8 cellular contexts compared by ENCODE assay signal in genomic region chr10:30433779-30434272, GRCh38. TPM values are rescaled to one million over a fixed set of nuclear protein-coding genes. Genes with fewer than 3 reads are reported as not detected.
DNase-seq lines count a peak whose midpoint lies in the region; ATAC-seq and TF ChIP-seq lines count a peak whose summit lies in the region.

MAP3K8 (plus strand) TSS chr10:30434184; CDS start chr10:30438939, 4,755 bp downstream.

- TF ChIP-seq POLR2A in testis (IDR thresholded peaks at IDR 0.05): no peak

- peaks cover 48% of the 10 kb centered on the region for H3K4me1 Mint-ChIP-seq in activated naive CD4-positive, alpha-beta T cell treated with anti-CD3 and anti-CD28 coated beads, Interleukin-2, amount 50 U/mL, for 24 hours

- WGBS in testis, 2 donors: 1% methylated on average over 46 of the region's 53 CpGs; no CpG with 5 or more reads in 1 of the 2 donors

- peaks cover 13% of the 10 kb centered on the region for H3K36me3 ChIP-seq in DOHH2 (ENCODE audit: control insufficient read depth, low read length)
- H3K36me3 ChIP-seq in osteoblast (ENCODE audit: insufficient read depth, low read length): peaks cover 2% of the 10 kb centered on the region
- no peaks in the 10 kb centered on the region for H3K36me3 ChIP-seq in testis (ENCODE audit: low read depth, missing control alignments)

- H2AFZ ChIP-seq in osteoblast (ENCODE audit: low read length): peak within 1 kb of the TSS; percentile 88

- H4K20me1 ChIP-seq in DOHH2 (ENCODE audit: control insufficient read depth, insufficient read depth, low read depth, low read length) (no peaks in the 10 kb centered on the region), osteoblast (ENCODE audit: insufficient read depth, low read length) (no peaks in the 10 kb centered on the region)

- H3K9me3 Mint-ChIP-seq in activated naive CD4-positive, alpha-beta T cell treated with anti-CD3 and anti-CD28 coated beads, Interleukin-2, amount 50 U/mL, for 24 hours: no peaks in the 10 kb centered on the region

- no peaks in the 10 kb centered on the region for H3K27me3 Mint-ChIP-seq in activated naive CD4-positive, alpha-beta T cell treated with anti-CD3 and anti-CD28 coated beads, Interleukin-2, amount 50 U/mL, for 24 hours

- intact Hi-C loops in testis (cut with DNase I; ENCODE audit: low total_unique reads): no loop called here

- H3K4me3 Mint-ChIP-seq in activated naive CD4-positive, alpha-beta T cell treated with anti-CD3 and anti-CD28 coated beads, Interleukin-2, amount 50 U/mL, for 24 hours: peak within 1 kb of the TSS; percentile 88

- peak within 1 kb of the TSS; percentile 88 for H3K4me3 ChIP-seq in DOHH2 (ENCODE audit: low read length)
- H3K4me3 ChIP-seq in osteoblast (ENCODE audit: insufficient read depth, low read length): peak within 1 kb of the TSS; percentile 95
- peak within 1 kb of the TSS; percentile 75 to 85 for H3K4me3 ChIP-seq in testis

- DNase-seq in HuH-7.5 (ENCODE audit: low spot score) (peak; percentile 64), glomerular visceral epithelial cell (ENCODE audit: extremely low spot score) (peak; percentile 95), osteoblast (ENCODE audit: insufficient read length, low spot score, missing footprints) (peak; percentile 95), testis (peak; percentile 87)

- H3K27ac ChIP-seq in DOHH2 (ENCODE audit: low read depth, low read length) (peak within 1 kb of the TSS; percentile 69), osteoblast (ENCODE audit: low read depth, low read length) (peak within 1 kb of the TSS; percentile 92), testis (peak within 1 kb of the TSS; percentile 92 to 98)

- H3F3A ChIP-seq in DOHH2 (ENCODE audit: control insufficient read depth, insufficient read depth): peaks cover 30% of the 10 kb centered on the region

- H3K27me3 ChIP-seq in DOHH2 (ENCODE audit: control insufficient read depth, low read length) (no peaks in the 10 kb centered on the region), osteoblast (ENCODE audit: insufficient read depth, low read length) (no peaks in the 10 kb centered on the region), testis (no peaks in the 10 kb centered on the region)

- TF ChIP-seq CTCF in DOHH2 (IDR thresholded peaks at IDR 0.05; ENCODE audit: low read depth, low read length, poor library complexity, severe bottlenecking) (no peak), osteoblast (IDR thresholded peaks at IDR 0.05; ENCODE audit: extremely low read depth, low read depth, low read length) (no peak), testis (IDR thresholded peaks at IDR 0.05) (no peak)

- peaks cover 2% of the 10 kb centered on the region for H3K36me3 Mint-ChIP-seq in activated naive CD4-positive, alpha-beta T cell treated with anti-CD3 and anti-CD28 coated beads, Interleukin-2, amount 50 U/mL, for 24 hours

- peaks cover 75% of the 10 kb centered on the region for H3K4me1 ChIP-seq in DOHH2 (ENCODE audit: control insufficient read depth, low read length)
- H3K4me1 ChIP-seq in osteoblast (ENCODE audit: insufficient read depth, low read length): peaks cover 43% of the 10 kb centered on the region
- peaks cover 4% of the 10 kb centered on the region for H3K4me1 ChIP-seq in testis

- ATAC-seq in GM21526 (IDR thresholded peaks at IDR 0.05; ENCODE audit: low FRiP score, unreplicated experiment) (peak; percentile 54), SK-N-SH treated with all-trans-retinoic acid at 6 μM for 48 hours (peak; percentile 83)

- H3K27ac Mint-ChIP-seq in activated naive CD4-positive, alpha-beta T cell treated with anti-CD3 and anti-CD28 coated beads, Interleukin-2, amount 50 U/mL, for 24 hours: peak within 1 kb of the TSS; percentile 65

- H3K4me2 ChIP-seq in DOHH2 (ENCODE audit: low read length) (peak within 1 kb of the TSS; percentile 89), osteoblast (ENCODE audit: insufficient read depth, low read length) (peak within 1 kb of the TSS; percentile 91)

- H3K79me2 ChIP-seq in DOHH2 (ENCODE audit: control insufficient read depth, low read length) (peaks cover 14% of the 10 kb centered on the region), osteoblast (ENCODE audit: insufficient read depth, low read length) (peaks cover 2% of the 10 kb centered on the region)

- no peaks in the 10 kb centered on the region for H3K9me2 ChIP-seq in DOHH2 (replicated peaks; ENCODE audit: control insufficient read depth, low read length)

- H3K9me3 ChIP-seq in DOHH2 (ENCODE audit: control insufficient read depth, insufficient read depth, low read length) (no peaks in the 10 kb centered on the region), osteoblast (ENCODE audit: low read depth, low read length) (no peaks in the 10 kb centered on the region), testis (no peaks in the 10 kb centered on the region)

TF ChIP-seq in SK-N-SH treated with all-trans-retinoic acid at 6 μM for 48 hours, 23 proteins besides CTCF, POLR2A, EP300 and RAD21:
- no peak for TF ChIP-seq CSRNP3 (CRISPR knock-in tag; IDR thresholded peaks at IDR 0.05)
- peak; percentile 90; the same call in 1 of the 2 replicates for TF ChIP-seq PATZ1 (CRISPR knock-in tag; IDR thresholded peaks at IDR 0.05; ENCODE audit: borderline replicate concordance)

RNA-seq across cellular contexts. Expression of gene MAP3K8, which starts in this region (rescaled TPM):
- total RNA-seq in osteoblast (10.3 and 14.5 TPM in 2 replicates), testis (10 to 100 TPM in 1 of 2 donors, 1 to 10 TPM in 1; 3.1 to 10.4 TPM)
- polyA plus RNA-seq in testis (ENCODE audit: insufficient read depth, low read depth, low replicate concordance): 5.2 TPM

Comparison
In these comparisons a context has a peak if more than half of its experiments do, and no peak if none do; other contexts are left out.
1. Peak in every context shown above with its lines: DNase-seq, ATAC-seq, H3K4me3 ChIP-seq and H3K27ac ChIP-seq.